ENCODE assay signal across 18 cellular contexts in genomic region chr14:39109893-39110715, GRCh38. TPM values are rescaled to one million over a fixed set of nuclear protein-coding genes. Genes with fewer than 3 reads are reported as not detected.
A peak's percentile ranks its signal among the peaks of the same experiment; 100 is the strongest.
DNase-seq lines count a peak whose midpoint lies in the region; ATAC-seq, FAIRE-seq and TF ChIP-seq lines count a peak whose summit lies in the region.
"Had no signal": no experiment of that assay in that cellular context is flagged by ENCODE, and none has a peak within 500 bp of the region (broad histone marks: within the 10 kb centered on the region; RNA-seq: fewer than 3 reads in every experiment).

No MANE protein-coding gene starts in this region.

- H3K9ac ChIP-seq in HepG2 (ENCODE audit: insufficient read depth, low read depth, low read length) (peak overlapping the region; percentile 48), OCI-LY1 (ENCODE audit: low read length) (peak overlapping the region; percentile 52)

- ATAC-seq in HepG2 (peak; percentile 24), right lobe of liver (no peak)
- ATAC-seq: A549; activated CD8-positive, alpha-beta memory T cell treated with anti-CD3 and anti-CD28 coated beads, Interleukin-2, amount 10 ng/mL, durations not matched to agents 7 days and 5 days had no signal

- no peak for FAIRE-seq in HepG2 (lab: Jason Lieb, UNC)
- FAIRE-seq: A549 had no signal

- H3K4me1 ChIP-seq in HepG2 (ENCODE audit: insufficient read depth, low read length) (peaks cover 35% of the 10 kb centered on the region), right lobe of liver (peaks cover 0 to 9% (median 2%) of the 10 kb centered on the region in 4 donors), OCI-LY1 (ENCODE audit: insufficient read depth, low read length, severe bottlenecking) (peaks cover 41% of the 10 kb centered on the region), transverse colon (peaks cover 6 to 14% (median 9%) of the 10 kb centered on the region in 4 donors)

- no peak for TF ChIP-seq RAD21 in HepG2 (CRISPR knock-in tag; IDR thresholded peaks at IDR 0.05)

- peak overlapping the region; percentile 53 for H3K4me2 ChIP-seq in HepG2 (ENCODE audit: low read depth, low read length)
- peak overlapping the region; percentile 71 for H3K4me2 ChIP-seq in OCI-LY1 (ENCODE audit: low read length)
- H3K4me2 ChIP-seq: A549 had no signal

- H3K9me2 ChIP-seq in OCI-LY1 (ENCODE audit: low read depth, low read length) = no peaks in the 10 kb centered on the region

- peak overlapping the region; percentile 15 to 43 (median 40); a peak in 5 of 6 replicates for H3K4me3 ChIP-seq in HepG2 (replicated peaks in 1 of 3; ENCODE audit: insufficient read depth in 1 of 3, low read depth in 2 of 3, low read length in 3 of 3)
- H3K4me3 ChIP-seq in right lobe of liver = no peak overlapping the region
- peak overlapping the region; percentile 41 for H3K4me3 ChIP-seq in OCI-LY1 (ENCODE audit: low read depth, low read length, poor library complexity, severe bottlenecking)
- peak overlapping the region; percentile 12 for H3K4me3 ChIP-seq in fibroblast of villous mesenchyme (ENCODE audit: low read depth, low read length)
- peak overlapping the region in 1 of 4 donors; percentile 8 for H3K4me3 ChIP-seq in transverse colon
- no peak overlapping the region for H3K4me3 ChIP-seq in foreskin fibroblast (ENCODE audit: low read depth in 1 of 2, low read length in 2 of 2)
- H3K4me3 ChIP-seq: A549, testis had no signal

- DNase-seq in HepG2 (ENCODE audit: low spot score) (no peak), right lobe of liver (no peak), fibroblast of villous mesenchyme (ENCODE audit: low read depth) (no peak), transverse colon (no peak), foreskin fibroblast (no peak), hippocampal formation (lab: John Stamatoyannopoulos, UW) (no peak), NCI-H2081 treated with DMSO at 0.1 percent for 48 hours (lab: John Stamatoyannopoulos, UW) (no peak)
- DNase-seq: activated B cell treated with CpG ODN at 0.5 μM for 24 hours; activated CD8-positive, alpha-beta memory T cell treated with anti-CD3 and anti-CD28 coated beads, Interleukin-2, amount 10 ng/mL, durations not matched to agents 7 days and 5 days; activated gamma-delta T cell; aorta; CD4-positive, alpha-beta memory T cell; kidney glomerular epithelial cell; NCI-H1105; NCI-H446; testis had no signal

- no TSS peak for BruUV-seq in HepG2 (replicated peaks; lab: Mats Ljungman, UMichigan)

- TF ChIP-seq CTCF in HepG2 (CRISPR knock-in tag; IDR thresholded peaks at IDR 0.05) (no peak), right lobe of liver (IDR thresholded peaks at IDR 0.05) (no peak), OCI-LY1 (IDR thresholded peaks at IDR 0.05; ENCODE audit: low read length) (no peak), fibroblast of villous mesenchyme (IDR thresholded peaks at IDR 0.05; ENCODE audit: insufficient read depth, low read depth, low read length) (no peak), transverse colon (IDR thresholded peaks at IDR 0.05) (no peak), foreskin fibroblast (IDR thresholded peaks at IDR 0.05; ENCODE audit: low read depth, low read length) (no peak)

- TF ChIP-seq EP300 in HepG2 (IDR thresholded peaks at IDR 0.05; ENCODE audit: low read depth in 2 of 2, low read length in 2 of 2) = no peak
- no peak for TF ChIP-seq EP300 in HepG2 (CRISPR knock-in tag; IDR thresholded peaks at IDR 0.05; ENCODE audit: borderline replicate concordance)
- no peak for TF ChIP-seq EP300 in transverse colon (IDR thresholded peaks at IDR 0.05; ENCODE audit: low read depth)

- intact Hi-C loops in HepG2 (cut with micrococcal nuclease; ENCODE audit: unreplicated experiment) = loop anchor here (2.0 kb wide), 1 partner anchor 35 kb away; no protein-coding TSS in a partner anchor
- intact Hi-C loops in right lobe of liver (cut with DNase I) = no loop called here
- intact Hi-C loops in transverse colon (cut with DNase I; ENCODE audit: low total_unique reads) = no loop called here

- H3K27ac ChIP-seq in HepG2 (ENCODE audit: extremely low read length, insufficient read depth, low read length) (no peak overlapping the region), right lobe of liver (no peak overlapping the region), OCI-LY1 (ENCODE audit: low read depth, low read length, poor library complexity, severe bottlenecking) (peak overlapping the region; percentile 65), transverse colon (peak overlapping the region; percentile 39 to 75 (median 48))
- H3K27ac ChIP-seq: A549, testis had no signal

- CTCF ChIA-PET in HepG2 (lab: Yijun Ruan, JAX; ENCODE audit: low intra/inter-chr PET ratio, low total read pairs) = no interaction called here

- TF ChIP-seq POLR2A in HepG2 (IDR thresholded peaks at IDR 0.05; ENCODE audit: insufficient read depth in 1 of 2, low read depth in 2 of 2, low read length in 2 of 2) (no peak), right lobe of liver (IDR thresholded peaks at IDR 0.05) (no peak), transverse colon (IDR thresholded peaks at IDR 0.05) (no peak)

- H3K79me2 ChIP-seq in HepG2 (ENCODE audit: insufficient read depth, low read length) = peaks cover 10% of the 10 kb centered on the region
- peaks cover 8% of the 10 kb centered on the region for H3K79me2 ChIP-seq in OCI-LY1 (ENCODE audit: insufficient read depth, low read length)

- no peaks in the 10 kb centered on the region for H4K20me1 ChIP-seq in HepG2 (ENCODE audit: insufficient read depth, low read length)
- H4K20me1 ChIP-seq in OCI-LY1 (ENCODE audit: insufficient read depth, low read length) = no peaks in the 10 kb centered on the region

- in situ Hi-C loops in HepG2 (cut with HindIII; ENCODE audit: extremely low pct_ligation_motif_present, low pct_unique_long_range_greater_than_20kb) (loop anchor here (5.0 kb wide), 2 partner anchors 62 to 257 kb away; partner anchors contain the start of gene TRAPPC6B), transverse colon (cut with MboI; ENCODE audit: low pct_ligation_motif_present in 1 of 4, low pct_unique_long_range_greater_than_20kb in 1 of 4, low sequenced_read_pairs in 3 of 4) (loop anchor here in 2 of 4 donors (10.0 kb wide), 1 partner anchor 65 kb away; the partner anchor contains the start of genes PNN (in 2 of the 2) and TRAPPC6B (in 2 of the 2))

- H2AFZ ChIP-seq in HepG2 (ENCODE audit: low read length) = peak overlapping the region; percentile 74
- H2AFZ ChIP-seq in OCI-LY1 (ENCODE audit: low read length) = peak overlapping the region; percentile 83

- H3F3A ChIP-seq in OCI-LY1 (ENCODE audit: insufficient read depth, low read length) = no peaks in the 10 kb centered on the region

- H3K36me3 ChIP-seq in HepG2 (replicated peaks in 1 of 2; ENCODE audit: control insufficient read depth in 1 of 2, insufficient read depth in 2 of 2, low read length in 2 of 2) (no peaks in the 10 kb centered on the region), right lobe of liver (no peaks in the 10 kb centered on the region), OCI-LY1 (ENCODE audit: insufficient read depth, low read length) (no peaks in the 10 kb centered on the region), transverse colon (no peaks in the 10 kb centered on the region)

- no peaks in the 10 kb centered on the region; a peak in 1 of 5 replicates for H3K27me3 ChIP-seq in HepG2 (ENCODE audit: control insufficient read depth in 1 of 2, insufficient read depth in 2 of 2, low read length in 2 of 2)
- H3K27me3 ChIP-seq in right lobe of liver = no peaks in the 10 kb centered on the region
- H3K27me3 ChIP-seq in OCI-LY1 (ENCODE audit: insufficient read depth, low read length) = no peaks in the 10 kb centered on the region
- no peaks in the 10 kb centered on the region for H3K27me3 ChIP-seq in transverse colon
- H3K27me3 ChIP-seq: testis had no signal

- WGBS in HepG2 (ENCODE audit: low lambda C conversion rate) = 38% methylated on average over 12 of the region's 12 CpGs
- WGBS in right lobe of liver (ENCODE audit: insufficient coverage, low coverage, low lambda C conversion rate, missing lambda C conversion rate) = 81% methylated on average over 12 of the region's 12 CpGs
- 45 to 49% methylated on average over 6 to 12 of the region's 12 CpGs for WGBS in transverse colon (ENCODE audit: low coverage in 1 of 2), 2 donors

- H3K9me3 ChIP-seq in HepG2 (ENCODE audit: low read length) (no peaks in the 10 kb centered on the region), right lobe of liver (no peaks in the 10 kb centered on the region), OCI-LY1 (ENCODE audit: low read length) (no peaks in the 10 kb centered on the region), transverse colon (no peaks in the 10 kb centered on the region)
- H3K9me3 ChIP-seq: A549, testis had no signal

- POLR2A ChIA-PET in HepG2 (lab: Yijun Ruan, JAX) = interaction anchor here (3.4 to 11.5 kb wide), 2 partner anchors 7 to 60 kb away, joined by 25 to 242 read pairs; partner anchors contain the start of genes SEC23A and TRAPPC6B

RNA-seq across cellular contexts. Expression of gene GEMIN2, which starts 4.0 kb away (rescaled TPM):
- total RNA-seq in HepG2 (2016; rRNA removed; fragmentation: Illumina TruSeq; extraction: Trizol) = 110 and 160 TPM in 2 replicates
- total RNA-seq in HepG2 (2016; cell fraction: cytosol; rRNA removed; fragmentation: Illumina TruSeq; extraction: Trizol; ENCODE audit: low read depth) = 22.5 and 24.2 TPM in 2 replicates
- total RNA-seq in HepG2 (2016; cell fraction: insoluble cytoplasmic fraction; rRNA removed; fragmentation: Illumina TruSeq; extraction: Trizol) = 118 and 174 TPM in 2 replicates
- total RNA-seq in HepG2 (2016; cell fraction: membrane; rRNA removed; fragmentation: Illumina TruSeq; extraction: Trizol) = 29.0 and 39.1 TPM in 2 replicates
- total RNA-seq in HepG2 (2016; cell fraction: nucleus; rRNA removed; fragmentation: Illumina TruSeq; extraction: Trizol) = 61.9 and 71.2 TPM in 2 replicates
- polyA plus RNA-seq in HepG2 (2011; rRNA removed) = 33.8 and 54.8 TPM in 2 replicates
- polyA plus RNA-seq in HepG2 (2011; cell fraction: cytosol; rRNA removed) = 31.5 and 34.6 TPM in 2 replicates
- polyA plus RNA-seq in HepG2 (2011; cell fraction: nucleus; rRNA removed) = 39.5 and 46.0 TPM in 2 replicates
- 18.1 and 33.2 TPM in 2 replicates for polyA plus RNA-seq in HepG2 (2012)
- 9.8 and 9.9 TPM in 2 replicates for polyA plus RNA-seq in HepG2 (2016; cell fraction: cytosol; fragmentation: Illumina TruSeq; extraction: Trizol; ENCODE audit: low read depth)
- polyA plus RNA-seq in HepG2 (2016; cell fraction: insoluble cytoplasmic fraction; fragmentation: Illumina TruSeq; extraction: Trizol; ENCODE audit: low read depth) = 134 and 143 TPM in 2 replicates
- 15.6 and 17.8 TPM in 2 replicates for polyA plus RNA-seq in HepG2 (2016; cell fraction: membrane; fragmentation: Illumina TruSeq; extraction: Trizol; ENCODE audit: low read depth)
- 90.7 and 93.9 TPM in 2 replicates for polyA plus RNA-seq in HepG2 (2016; cell fraction: nucleus; fragmentation: Illumina TruSeq; extraction: Trizol; ENCODE audit: insufficient read depth, low read depth)
- polyA minus RNA-seq in HepG2 (2011; rRNA and poly(A)+ RNA removed; ENCODE audit: low replicate concordance) = 9.5 and 15.9 TPM in 2 replicates
- 14.1 and 16.6 TPM in 2 replicates for polyA minus RNA-seq in HepG2 (2011; cell fraction: cytosol; rRNA and poly(A)+ RNA removed)
- 42.9 and 52.1 TPM in 2 replicates for polyA minus RNA-seq in HepG2 (2011; cell fraction: nucleus; rRNA and poly(A)+ RNA removed)
- total RNA-seq in right lobe of liver = 1 to 10 TPM; 3.4 to 9.9 (median 6.0) TPM
- 34.5 and 35.4 TPM in 2 replicates for total RNA-seq in fibroblast of villous mesenchyme
- 10 to 100 TPM in 3 of 4 donors, not detected in 1; 11.5 to 75.0 (median 20.0) TPM for total RNA-seq in transverse colon

RNA-seq across cellular contexts. Expression of gene SEC23A, which starts 7.1 kb away (rescaled TPM):
- total RNA-seq in HepG2 (2016; rRNA removed; fragmentation: Illumina TruSeq; extraction: Trizol) = 887 and 1,365 TPM in 2 replicates
- total RNA-seq in HepG2 (2016; cell fraction: cytosol; rRNA removed; fragmentation: Illumina TruSeq; extraction: Trizol; ENCODE audit: low read depth) = 59.6 and 60.8 TPM in 2 replicates
- 902 and 1,277 TPM in 2 replicates for total RNA-seq in HepG2 (2016; cell fraction: insoluble cytoplasmic fraction; rRNA removed; fragmentation: Illumina TruSeq; extraction: Trizol)
- 219 and 221 TPM in 2 replicates for total RNA-seq in HepG2 (2016; cell fraction: membrane; rRNA removed; fragmentation: Illumina TruSeq; extraction: Trizol)
- total RNA-seq in HepG2 (2016; cell fraction: nucleus; rRNA removed; fragmentation: Illumina TruSeq; extraction: Trizol) = 448 and 490 TPM in 2 replicates
- polyA plus RNA-seq in HepG2 (2011; rRNA removed) = 372 and 403 TPM in 2 replicates
- 263 and 365 TPM in 2 replicates for polyA plus RNA-seq in HepG2 (2011; cell fraction: cytosol; rRNA removed)
- polyA plus RNA-seq in HepG2 (2011; cell fraction: nucleus; rRNA removed) = 164 TPM in 2 replicates
- polyA plus RNA-seq in HepG2 (2012) = 336 and 361 TPM in 2 replicates
- 11.9 and 12.8 TPM in 2 replicates for polyA plus RNA-seq in HepG2 (2016; cell fraction: cytosol; fragmentation: Illumina TruSeq; extraction: Trizol; ENCODE audit: low read depth)
- polyA plus RNA-seq in HepG2 (2016; cell fraction: insoluble cytoplasmic fraction; fragmentation: Illumina TruSeq; extraction: Trizol; ENCODE audit: low read depth) = 491 and 533 TPM in 2 replicates
- polyA plus RNA-seq in HepG2 (2016; cell fraction: membrane; fragmentation: Illumina TruSeq; extraction: Trizol; ENCODE audit: low read depth) = 53.5 and 58.9 TPM in 2 replicates
- polyA plus RNA-seq in HepG2 (2016; cell fraction: nucleus; fragmentation: Illumina TruSeq; extraction: Trizol; ENCODE audit: insufficient read depth, low read depth) = 175 and 191 TPM in 2 replicates
- polyA minus RNA-seq in HepG2 (2011; rRNA and poly(A)+ RNA removed; ENCODE audit: low replicate concordance) = 120 and 863 TPM in 2 replicates
- polyA minus RNA-seq in HepG2 (2011; cell fraction: cytosol; rRNA and poly(A)+ RNA removed) = 860 and 1,029 TPM in 2 replicates
- polyA minus RNA-seq in HepG2 (2011; cell fraction: nucleus; rRNA and poly(A)+ RNA removed) = 974 and 1,148 TPM in 2 replicates
- 100 to 1,000 TPM in 2 of 6 experiments, 10 to 100 TPM in 4; 69.2 to 107 (median 88.1) TPM for total RNA-seq in right lobe of liver
- 440 and 548 TPM in 2 replicates for total RNA-seq in fibroblast of villous mesenchyme
- 100 to 1,000 TPM in 3 of 4 donors, 10 to 100 TPM in 1; 88.6 to 290 (median 162) TPM for total RNA-seq in transverse colon

Comparison
In these comparisons a context has a peak if more than half of its experiments do, and no peak if none do; other contexts are left out.
1. H3K4me3 ChIP-seq: peak in HepG2 (3 of 3), OCI-LY1 (single experiment) and fibroblast of villous mesenchyme (single experiment); none in right lobe of liver (0 of 3) and foreskin fibroblast (0 of 2).
2. H3K27ac ChIP-seq: peak in OCI-LY1 (single experiment) and transverse colon (4 of 4); none in HepG2 (single experiment) and right lobe of liver (0 of 3).